ENCODE assay signal across 8 cellular contexts in genomic region chr14:47278233-47278842, GRCh38.
DNase-seq lines count a peak whose midpoint lies in the region; ATAC-seq lines count a peak whose summit lies in the region.

No MANE protein-coding gene starts in this region.

- in situ Hi-C loops in G401 (cut with HindIII; ENCODE audit: low sequenced_read_pairs): no loop called here

- peak; percentile 95 for ATAC-seq in GM19463 (IDR thresholded peaks at IDR 0.05; ENCODE audit: unreplicated experiment)

- DNase-seq in G401 (ENCODE audit: low spot score) (peak; percentile 12), HPDE6-E6E7 (ENCODE audit: extremely low spot score) (peak; percentile 9), OCI-M1 (lab: John Stamatoyannopoulos, UW) (peak; percentile 85), caudate nucleus (lab: John Stamatoyannopoulos, UW) (peak in 45 of 61 donors; percentile 2 to 63 (median 23)), midbrain (lab: John Stamatoyannopoulos, UW) (peak; percentile 71), NCI-H2029 treated with DMSO at 0.1 percent for 48 hours (lab: John Stamatoyannopoulos, UW) (no peak)
- DNase-seq in activated CD4-positive, CD25-positive, alpha-beta regulatory T cell (lab: John Stamatoyannopoulos, UW): no peak

- no peak overlapping the region for H3K27ac ChIP-seq in caudate nucleus (ENCODE audit: low read depth, low read length)

Comparison
In these comparisons a context has a peak if more than half of its experiments do, and no peak if none do; other contexts are left out.
1. DNase-seq: peak in G401 (single experiment), HPDE6-E6E7 (single experiment), OCI-M1 (single experiment), caudate nucleus (45 of 61) and midbrain (single experiment); none in NCI-H2029 treated with DMSO at 0.1 percent for 48 hours (single experiment) and activated CD4-positive, CD25-positive, alpha-beta regulatory T cell (0 of 4).